10 cellular contexts compared by ENCODE assay signal in genomic region chr5:170330568-170331054, GRCh38. TPM values are rescaled to one million over a fixed set of nuclear protein-coding genes. Genes with fewer than 3 reads are reported as not detected.
A peak's percentile ranks its signal among the peaks of the same experiment; 100 is the strongest.
DNase-seq lines count a peak whose midpoint lies in the region; TF ChIP-seq lines count a peak whose summit lies in the region.
"Had no signal": no experiment of that assay in that cellular context is flagged by ENCODE, and none has a peak within 500 bp of the region (broad histone marks: within the 10 kb centered on the region; RNA-seq: fewer than 3 reads in every experiment).

No MANE protein-coding gene starts in this region.

- H3K4me1 ChIP-seq in left ventricle myocardium inferior (peaks cover 18% of the 10 kb centered on the region), endodermal cell (ENCODE audit: control insufficient read depth, insufficient read depth, low read length) (peaks cover 14% of the 10 kb centered on the region)

- H3K9me3 ChIP-seq in left ventricle myocardium inferior (replicated peaks) (no peaks in the 10 kb centered on the region), endodermal cell (ENCODE audit: control insufficient read depth, low read length) (no peaks in the 10 kb centered on the region)

- no peak overlapping the region for H3K9ac ChIP-seq in endodermal cell (ENCODE audit: extremely low read depth, low read length, poor library complexity, severe bottlenecking)
- H3K9ac ChIP-seq: KMS-11 had no signal

- no peaks in the 10 kb centered on the region for H3K9me3 Mint-ChIP-seq in activated T-cell treated with anti-CD3 and anti-CD28 coated beads, Interleukin-2, amount 50 U/mL, for 24 hours
- H3K9me3 Mint-ChIP-seq in T-helper 2 cell treated with Interferon-gamma antibody and Interleukin-4, amounts not matched to agents 5 μg/mL and 100 μg/mL, for 36 hours, result no peaks in the 10 kb centered on the region
- no peaks in the 10 kb centered on the region for H3K9me3 Mint-ChIP-seq in endodermal cell
- no peaks in the 10 kb centered on the region for H3K9me3 Mint-ChIP-seq in mesothelial cell of epicardium

- H3K27ac ChIP-seq in left ventricle myocardium inferior (replicated peaks) (peak overlapping the region; percentile 81), temporal lobe (ENCODE audit: low read depth, low read length) (peak overlapping the region; percentile 23), endodermal cell (ENCODE audit: low read depth, low read length) (no peak overlapping the region)
- H3K27ac ChIP-seq: KMS-11, SK-N-MC had no signal

- H3K36me3 Mint-ChIP-seq in activated T-cell treated with anti-CD3 and anti-CD28 coated beads, Interleukin-2, amount 50 U/mL, for 24 hours (ENCODE audit: low read depth), result no peaks in the 10 kb centered on the region
- H3K36me3 Mint-ChIP-seq in T-helper 2 cell treated with Interferon-gamma antibody and Interleukin-4, amounts not matched to agents 5 μg/mL and 100 μg/mL, for 36 hours (ENCODE audit: low read depth), result no peaks in the 10 kb centered on the region
- no peaks in the 10 kb centered on the region for H3K36me3 Mint-ChIP-seq in endodermal cell (ENCODE audit: low read depth)
- H3K36me3 Mint-ChIP-seq in mesothelial cell of epicardium, result no peaks in the 10 kb centered on the region

- H3K4me3 Mint-ChIP-seq in activated T-cell treated with anti-CD3 and anti-CD28 coated beads, Interleukin-2, amount 50 U/mL, for 24 hours, result no peak overlapping the region
- H3K4me3 Mint-ChIP-seq in T-helper 2 cell treated with Interferon-gamma antibody and Interleukin-4, amounts not matched to agents 5 μg/mL and 100 μg/mL, for 36 hours, result no peak overlapping the region
- no peak overlapping the region for H3K4me3 Mint-ChIP-seq in endodermal cell
- H3K4me3 Mint-ChIP-seq in mesothelial cell of epicardium, result no peak overlapping the region

- H3K27me3 Mint-ChIP-seq in activated T-cell treated with anti-CD3 and anti-CD28 coated beads, Interleukin-2, amount 50 U/mL, for 24 hours, result no peaks in the 10 kb centered on the region
- H3K27me3 Mint-ChIP-seq in T-helper 2 cell treated with Interferon-gamma antibody and Interleukin-4, amounts not matched to agents 5 μg/mL and 100 μg/mL, for 36 hours (ENCODE audit: low read depth), result no peaks in the 10 kb centered on the region
- H3K27me3 Mint-ChIP-seq in endodermal cell (ENCODE audit: insufficient read depth) (no peaks in the 10 kb centered on the region), mesothelial cell of epicardium (ENCODE audit: low read depth) (no peaks in the 10 kb centered on the region)

- H3K27ac Mint-ChIP-seq in activated T-cell treated with anti-CD3 and anti-CD28 coated beads, Interleukin-2, amount 50 U/mL, for 24 hours, result no peak overlapping the region
- no peak overlapping the region for H3K27ac Mint-ChIP-seq in T-helper 2 cell treated with Interferon-gamma antibody and Interleukin-4, amounts not matched to agents 5 μg/mL and 100 μg/mL, for 36 hours
- H3K27ac Mint-ChIP-seq in endodermal cell (no peak overlapping the region), mesothelial cell of epicardium (no peak overlapping the region)

- no peaks in the 10 kb centered on the region for H3K27me3 ChIP-seq in left ventricle myocardium inferior (ENCODE audit: low read depth)
- no peaks in the 10 kb centered on the region for H3K27me3 ChIP-seq in endodermal cell (ENCODE audit: control insufficient read depth, insufficient read depth, low read length, poor library complexity, severe bottlenecking)

- WGBS in endodermal cell (ENCODE audit: insufficient coverage in 1 of 2, insufficient read length in 1 of 2), 2 experiments, result 92 to 100% methylated on average over 8 to 11 of the region's 11 CpGs

- TF ChIP-seq CTCF in left ventricle myocardium inferior (IDR thresholded peaks at IDR 0.05; ENCODE audit: borderline replicate concordance), result no peak
- TF ChIP-seq CTCF in endodermal cell (conservative IDR thresholded peaks at IDR 0.05), result no peak
- no peak for TF ChIP-seq CTCF in mesothelial cell of epicardium (IDR thresholded peaks at IDR 0.05; ENCODE audit: unreplicated experiment)

- H3K4me1 Mint-ChIP-seq in activated T-cell treated with anti-CD3 and anti-CD28 coated beads, Interleukin-2, amount 50 U/mL, for 24 hours (ENCODE audit: low read depth), result peaks cover 6% of the 10 kb centered on the region
- H3K4me1 Mint-ChIP-seq in T-helper 2 cell treated with Interferon-gamma antibody and Interleukin-4, amounts not matched to agents 5 μg/mL and 100 μg/mL, for 36 hours (ENCODE audit: low read depth), result peaks cover 3% of the 10 kb centered on the region
- H3K4me1 Mint-ChIP-seq in endodermal cell (peaks cover 31% of the 10 kb centered on the region), mesothelial cell of epicardium (peaks cover 8% of the 10 kb centered on the region)

- H3K36me3 ChIP-seq in left ventricle myocardium inferior, result no peaks in the 10 kb centered on the region
- H3K36me3 ChIP-seq in endodermal cell (ENCODE audit: control insufficient read depth, insufficient read depth, low read length), result no peaks in the 10 kb centered on the region

- no peak overlapping the region for H3K4me3 ChIP-seq in left ventricle myocardium inferior
- no peak overlapping the region for H3K4me3 ChIP-seq in endodermal cell (ENCODE audit: low read length)
- H3K4me3 ChIP-seq: SK-N-MC had no signal

- intact Hi-C loops in left ventricle myocardium inferior (cut with micrococcal nuclease) (no loop called here), head of caudate nucleus (cut with DNase I) (no loop called here)

- peak; percentile 65 for DNase-seq in activated T-cell treated with anti-CD3 and anti-CD28 coated beads, Interleukin-2, amount 50 U/mL, for 24 hours
- DNase-seq in activated T-cell treated with anti-CD3 and anti-CD28 coated beads for 4 hours, result no peak
- peak; percentile 25 for DNase-seq in T-helper 2 cell treated with Interferon-gamma antibody and Interleukin-4, amounts not matched to agents 5 μg/mL and 100 μg/mL, for 36 hours (ENCODE audit: low spot score)
- no peak for DNase-seq in left ventricle myocardium inferior
- DNase-seq in endodermal cell, result no peak
- no peak for DNase-seq in head of caudate nucleus
- DNase-seq in mesothelial cell of epicardium (ENCODE audit: low spot score in 2 of 2, unreplicated experiment in 2 of 2), result no peak

RNA-seq across cellular contexts. Expression of gene LCP2, which starts 33.0 kb away (rescaled TPM):
- total RNA-seq in left ventricle myocardium inferior, result 3.9 TPM
- 0.98 TPM for total RNA-seq in temporal lobe
- under 1 TPM in 1 of 2 donors, not detected in 1; 0.11 TPM for total RNA-seq in endodermal cell
- not detected for polyA plus RNA-seq in endodermal cell (2013, experiment 1 of 2)
- polyA plus RNA-seq in endodermal cell (2013, experiment 2 of 2), result not detected
- not detected in 3 replicates for total RNA-seq in mesothelial cell of epicardium

RNA-seq across cellular contexts. Expression of gene KCNMB1, which starts 58.6 kb away (rescaled TPM):
- total RNA-seq in left ventricle myocardium inferior (1.3 TPM), temporal lobe (under 0.01 TPM), endodermal cell (under 1 TPM in 1 of 2 donors, not detected in 1; 0.09 TPM), mesothelial cell of epicardium (0.20 to 0.27 TPM (median 0.22 TPM) in 3 replicates)
- 0.46 TPM for polyA plus RNA-seq in endodermal cell (2013, experiment 1 of 2)
- polyA plus RNA-seq in endodermal cell (2013, experiment 2 of 2), result 0.46 TPM

Comparison
In these comparisons a context has a peak if more than half of its experiments do, and no peak if none do; other contexts are left out.
1. DNase-seq: peak in activated T-cell treated with anti-CD3 and anti-CD28 coated beads, Interleukin-2, amount 50 U/mL, for 24 hours (single experiment) and T-helper 2 cell treated with Interferon-gamma antibody and Interleukin-4, amounts not matched to agents 5 μg/mL and 100 μg/mL, for 36 hours (single experiment); none in activated T-cell treated with anti-CD3 and anti-CD28 coated beads for 4 hours (single experiment), left ventricle myocardium inferior (single experiment), endodermal cell (single experiment), head of caudate nucleus (0 of 42) and mesothelial cell of epicardium (0 of 2).